In the genomic region with DNA sequence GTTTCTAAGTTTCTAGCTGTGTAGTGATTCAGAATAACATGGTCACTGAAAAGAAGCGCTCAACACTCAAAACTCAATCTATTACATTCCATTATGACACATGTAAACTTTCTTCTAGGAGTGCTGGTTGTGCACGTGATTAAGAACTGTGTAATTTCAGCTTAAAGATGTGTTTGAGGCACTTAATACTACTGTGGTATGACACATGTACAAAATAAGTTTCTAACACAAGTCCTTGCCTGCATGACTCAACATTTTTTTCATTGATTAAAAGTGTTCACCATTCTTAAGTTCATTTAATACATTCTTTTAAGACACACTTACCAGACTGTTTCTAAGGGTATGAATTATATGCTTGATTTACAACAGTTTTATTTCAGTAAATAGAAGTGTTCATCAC, we compare ENCODE assay signal across 7 cellular contexts. TPM values are rescaled to one million over a fixed set of nuclear protein-coding genes. Genes with fewer than 3 reads are reported as not detected.
DNase-seq lines count a peak whose midpoint lies in the region; ATAC-seq, FAIRE-seq and TF ChIP-seq lines count a peak whose summit lies in the region.
"Not testable (repeated sequence)": the region's sequence is repeated elsewhere in the genome, so short reads cannot be mapped to it uniquely, and the experiment has no call there.

No MANE protein-coding gene starts in this region.

- not testable (repeated sequence) for BruUV-seq in mammary epithelial cell (replicated peaks; lab: Mats Ljungman, UMichigan)

- not testable (repeated sequence) for H3K27me3 Mint-ChIP-seq in HFFc6 (ENCODE audit: insufficient read depth)

- WGBS in A549 (ENCODE audit: missing lambda C conversion rate) = 24% methylated on average over 2 of the region's 2 CpGs
- WGBS in mammary epithelial cell (ENCODE audit: low coverage, missing lambda C conversion rate) = 15% methylated on average over 2 of the region's 2 CpGs

- not testable (repeated sequence) for H3K4me3 ChIP-seq in A549; mammary epithelial cell (replicated peaks in 1 of 3; ENCODE audit: insufficient read depth in 1 of 3, low read depth in 2 of 3, low read length in 3 of 3)

- H3K9me3 ChIP-seq in A549 = peaks cover 12% of the 10 kb centered on the region; the same call in 1 of the 3 replicates
- H3K9me3 ChIP-seq in mammary epithelial cell (replicated peaks; ENCODE audit: insufficient read depth, low read length) = not testable (repeated sequence)

- TF ChIP-seq EP300 in A549 (IDR thresholded peaks at IDR 0.05) = not testable (repeated sequence)

- H3K9ac ChIP-seq in mammary epithelial cell (ENCODE audit: insufficient read depth, low read length) = not testable (repeated sequence)

- H3K27ac ChIP-seq in A549; mammary epithelial cell (ENCODE audit: insufficient read depth, low read depth, low read length); foreskin keratinocyte: not testable (repeated sequence)

- not testable (repeated sequence) for H4K20me1 ChIP-seq in mammary epithelial cell (ENCODE audit: insufficient read depth, low read length)

- not testable (repeated sequence) for TF ChIP-seq RAD21 in A549 (conservative IDR thresholded peaks at IDR 0.05 in 1 of 2, IDR thresholded peaks at IDR 0.05 in 1 of 2)

- TF ChIP-seq POLR2A in A549 (IDR thresholded peaks at IDR 0.05; ENCODE audit: low read length) = not testable (repeated sequence)

- in situ Hi-C loops in mammary epithelial cell (cut with MboI; ENCODE audit: low sequenced_read_pairs in 2 of 2) = not testable (repeated sequence)

- not testable (repeated sequence) for H3K4me2 ChIP-seq in A549; mammary epithelial cell (ENCODE audit: insufficient read depth, low read depth, low read length)

- not testable (repeated sequence) for H3K4me1 ChIP-seq in A549; mammary epithelial cell (ENCODE audit: insufficient read depth, low read length); foreskin keratinocyte

- not testable (repeated sequence) for TF ChIP-seq CTCF in A549 (IDR thresholded peaks at IDR 0.05); HFFc6 (IDR thresholded peaks at IDR 0.05); mammary epithelial cell (conservative IDR thresholded peaks at IDR 0.05 in 1 of 2, IDR thresholded peaks at IDR 0.05 in 1 of 2; ENCODE audit: extremely low read depth in 1 of 2, insufficient read depth in 1 of 2, low read depth in 1 of 2, low read length in 2 of 2); foreskin keratinocyte (conservative IDR thresholded peaks at IDR 0.05)

- H2AFZ ChIP-seq in mammary epithelial cell (ENCODE audit: low read depth, low read length) = not testable (repeated sequence)

- not testable (repeated sequence) for DNase-seq in A549 (ENCODE audit: low read depth in 1 of 2, low spot score in 1 of 2); urothelium cell line (ENCODE audit: low spot score)
- DNase-seq in HFFc6 (peak; percentile 4), mammary epithelial cell (peak; percentile 29), foreskin keratinocyte (peak; percentile 42 to 69)

- POLR2A ChIA-PET in A549 (lab: Yijun Ruan, JAX) = not testable (repeated sequence)

- not testable (repeated sequence) for ATAC-seq in A549
- ATAC-seq in esophagus mucosa (peak; percentile 38), foreskin keratinocyte (peak; percentile 88)

- not testable (repeated sequence) for H3K79me2 ChIP-seq in mammary epithelial cell (ENCODE audit: insufficient read depth, low read length)

- dilution Hi-C loops in mammary epithelial cell (cut with HindIII; ENCODE audit: low sequenced_read_pairs) = not testable (repeated sequence)

- H3K27me3 ChIP-seq in mammary epithelial cell (ENCODE audit: insufficient read depth, low read length); foreskin keratinocyte: not testable (repeated sequence)

- H3K4me1 Mint-ChIP-seq in HFFc6 (ENCODE audit: low read depth) = not testable (repeated sequence)

- FAIRE-seq in A549 (lab: Jason Lieb, UNC) = not testable (repeated sequence)
- FAIRE-seq in colon (lab: Jason Lieb, UNC) (peak; percentile 28), urothelium cell line (lab: Jason Lieb, UNC) (peak; percentile 71)

- H3K36me3 ChIP-seq in mammary epithelial cell (ENCODE audit: insufficient read depth, low read length) = not testable (repeated sequence)

- intact Hi-C loops in mammary epithelial cell (cut with micrococcal nuclease) = not testable (repeated sequence)

- H3K36me3 Mint-ChIP-seq in HFFc6 (ENCODE audit: low read depth) = not testable (repeated sequence)

- H3K27ac Mint-ChIP-seq in HFFc6 = not testable (repeated sequence)

- H3K4me3 Mint-ChIP-seq in HFFc6 = not testable (repeated sequence)

- CTCF ChIA-PET in A549 (lab: Yijun Ruan, JAX); mammary epithelial cell (lab: Charles Lee; ENCODE audit: low non-redundant PET): not testable (repeated sequence)

- H3K9me3 Mint-ChIP-seq in HFFc6 = not testable (repeated sequence)

TF ChIP-seq in A549, 52 proteins besides CTCF, POLR2A, EP300 and RAD21:
- TF ChIP-seq MAFK (IDR thresholded peaks at IDR 0.05; ENCODE audit: partially characterized antibody) = peak; percentile 55

RNA-seq across cellular contexts. Expression of a gene that starts 42.1 kb away (rescaled TPM):
- polyA plus RNA-seq in A549 (2011; rRNA removed) = 64.4 and 68.1 TPM in 2 replicates
- 39.0 and 54.6 TPM in 2 replicates for polyA plus RNA-seq in A549 (2012; cell fraction: cytosol; rRNA removed)
- polyA plus RNA-seq in A549 (2012; cell fraction: nucleus; rRNA removed) = 29.2 and 35.0 TPM in 2 replicates
- 70.5 to 74.0 TPM (median 73.4 TPM) in 3 replicates for polyA plus RNA-seq in A549 (2017; fragmentation: RNase III; extraction: RNeasy Plus Mini Kit Qiagen cat#74134 plus additional on column Dnase treatment)
- polyA minus RNA-seq in A549 (2011; rRNA and poly(A)+ RNA removed) = 78.6 and 87.2 TPM in 2 replicates
- total RNA-seq in HFFc6 (2021; fragmentation: NEBNext Ultra II Directional; extraction: Animal tissue kit (Norgen Biotek cat#: 25700)) = 100 to 1,000 TPM; 103 to 135 (median 122) TPM
- 10 to 100 TPM; 43.2 to 65.3 TPM for total RNA-seq in mammary epithelial cell
- 52.1 TPM for polyA plus RNA-seq in mammary epithelial cell
- 79.0 TPM for polyA minus RNA-seq in mammary epithelial cell
- 11.1 TPM for total RNA-seq in esophagus mucosa
- total RNA-seq in foreskin keratinocyte = 88.1 and 94.1 TPM in 2 replicates
- polyA plus RNA-seq in foreskin keratinocyte = 53.3 and 64.8 TPM in 2 replicates
